ENCODE assay signal across 9 cellular contexts in the genomic region with DNA sequence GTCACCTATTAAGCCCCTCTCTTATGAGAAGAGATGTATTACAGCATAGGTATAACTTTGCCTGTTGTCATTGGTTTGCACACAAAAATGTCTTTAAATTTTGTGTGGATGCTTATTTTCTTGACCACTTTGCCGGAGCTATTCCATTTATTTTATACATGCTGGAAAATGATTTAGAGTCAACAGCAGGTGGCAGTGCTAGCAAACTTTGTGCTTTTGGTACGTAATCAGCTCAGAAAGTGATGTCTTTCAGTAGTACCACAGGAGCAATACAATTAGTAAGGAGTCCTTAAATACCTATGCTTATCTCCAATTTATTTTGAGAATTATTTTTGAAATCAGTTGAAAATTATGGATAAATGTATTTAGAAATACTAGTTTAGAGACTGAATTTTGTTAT. TPM values are rescaled to one million over a fixed set of nuclear protein-coding genes. Genes with fewer than 3 reads are reported as not detected.
DNase-seq lines count a peak whose midpoint lies in the region; ATAC-seq, FAIRE-seq and TF ChIP-seq lines count a peak whose summit lies in the region.
"Had no signal": no experiment of that assay in that cellular context is flagged by ENCODE, and none has a peak within 500 bp of the region (broad histone marks: within the 10 kb centered on the region; RNA-seq: fewer than 3 reads in every experiment).

No MANE protein-coding gene starts in this region.

- H3K4me1 Mint-ChIP-seq in activated CD4-positive, alpha-beta T cell treated with anti-CD3 and anti-CD28 coated beads, Interleukin-2, amount 10 ng/mL, durations not matched to agents 7 days and 5 days: no peaks in the 10 kb centered on the region
- no peaks in the 10 kb centered on the region for H3K4me1 Mint-ChIP-seq in endothelial cell (ENCODE audit: unreplicated experiment)
- H3K4me1 Mint-ChIP-seq: activated naive CD4-positive, alpha-beta T cell treated with anti-CD3 and anti-CD28 coated beads, Interleukin-2, amount 50 U/mL, for 24 hours had no signal

- no peaks in the 10 kb centered on the region for H3K36me3 ChIP-seq in pancreas

- ATAC-seq in pancreas: peak in 3 of 4 donors; percentile 68 to 78 (median 72)

- no peaks in the 10 kb centered on the region for H3K9me3 Mint-ChIP-seq in activated CD4-positive, alpha-beta T cell treated with anti-CD3 and anti-CD28 coated beads, Interleukin-2, amount 10 ng/mL, durations not matched to agents 7 days and 5 days
- no peaks in the 10 kb centered on the region for H3K9me3 Mint-ChIP-seq in endothelial cell (ENCODE audit: unreplicated experiment)
- H3K9me3 Mint-ChIP-seq: activated naive CD4-positive, alpha-beta T cell treated with anti-CD3 and anti-CD28 coated beads, Interleukin-2, amount 50 U/mL, for 24 hours had no signal

- H3K4me1 ChIP-seq in pancreas: no peaks in the 10 kb centered on the region

- peak; percentile 83 for FAIRE-seq in pancreas (lab: Jason Lieb, UNC)

- TF ChIP-seq CTCF in endothelial cell (IDR thresholded peaks at IDR 0.05; ENCODE audit: unreplicated experiment) (peak; percentile 43), pancreas (IDR thresholded peaks at IDR 0.05) (peak in 2 of 4 donors; percentile 25 to 39)

- H3K4me3 ChIP-seq in pancreas: no peak overlapping the region

- no peak overlapping the region for H3K4me3 Mint-ChIP-seq in activated CD4-positive, alpha-beta T cell treated with anti-CD3 and anti-CD28 coated beads, Interleukin-2, amount 10 ng/mL, durations not matched to agents 7 days and 5 days
- no peak overlapping the region for H3K4me3 Mint-ChIP-seq in endothelial cell (ENCODE audit: unreplicated experiment)
- H3K4me3 Mint-ChIP-seq: activated naive CD4-positive, alpha-beta T cell treated with anti-CD3 and anti-CD28 coated beads, Interleukin-2, amount 50 U/mL, for 24 hours had no signal

- H3K27ac Mint-ChIP-seq in activated CD4-positive, alpha-beta T cell treated with anti-CD3 and anti-CD28 coated beads, Interleukin-2, amount 10 ng/mL, durations not matched to agents 7 days and 5 days: no peak overlapping the region
- no peak overlapping the region for H3K27ac Mint-ChIP-seq in endothelial cell (ENCODE audit: unreplicated experiment)
- H3K27ac Mint-ChIP-seq: activated naive CD4-positive, alpha-beta T cell treated with anti-CD3 and anti-CD28 coated beads, Interleukin-2, amount 50 U/mL, for 24 hours had no signal

- no peak overlapping the region for H3K27ac ChIP-seq in pancreas

- WGBS in pancreas, 2 donors: 7 to 11% methylated on average over 2 of the region's 2 CpGs

- H3K9me3 ChIP-seq in pancreas: no peaks in the 10 kb centered on the region

- CTCF ChIA-PET in activated CD4-positive, alpha-beta T cell treated with anti-CD3 and anti-CD28 coated beads, Interleukin-2, amount 10 ng/mL, durations not matched to agents 7 days and 5 days (lab: Charles Lee): no interaction called here

- peaks cover 2% of the 10 kb centered on the region for H3K27me3 Mint-ChIP-seq in activated CD4-positive, alpha-beta T cell treated with anti-CD3 and anti-CD28 coated beads, Interleukin-2, amount 10 ng/mL, durations not matched to agents 7 days and 5 days
- no peaks in the 10 kb centered on the region for H3K27me3 Mint-ChIP-seq in endothelial cell (ENCODE audit: unreplicated experiment)

- no peaks in the 10 kb centered on the region for H3K27me3 ChIP-seq in pancreas

- H3K36me3 Mint-ChIP-seq in activated CD4-positive, alpha-beta T cell treated with anti-CD3 and anti-CD28 coated beads, Interleukin-2, amount 10 ng/mL, durations not matched to agents 7 days and 5 days (ENCODE audit: low read depth): no peaks in the 10 kb centered on the region
- H3K36me3 Mint-ChIP-seq in endothelial cell (ENCODE audit: low read depth, unreplicated experiment): no peaks in the 10 kb centered on the region
- H3K36me3 Mint-ChIP-seq: activated naive CD4-positive, alpha-beta T cell treated with anti-CD3 and anti-CD28 coated beads, Interleukin-2, amount 50 U/mL, for 24 hours had no signal

- intact Hi-C loops in pancreas (cut with DNase I): no loop called here
- intact Hi-C loops in posterior vena cava (cut with DNase I): loop anchor here in 1 of 2 donors (5.0 kb wide), 1 partner anchor 650 kb away; no protein-coding TSS in a partner anchor

- peak; percentile 8 for DNase-seq in activated CD4-positive, alpha-beta T cell treated with anti-CD3 and anti-CD28 coated beads, Interleukin-2, amount 10 ng/mL, durations not matched to agents 7 days and 5 days
- no peak for DNase-seq in activated CD4-positive, alpha-beta T cell treated with anti-CD3 and anti-CD28 coated beads for 1 hour
- DNase-seq in HT-29 (ENCODE audit: low spot score) (peak; percentile 66), NOMO-1 treated with DMSO at 0.1 percent for 48 hours (lab: John Stamatoyannopoulos, UW; ENCODE audit: unreplicated experiment) (peak; percentile 52), endothelial cell (ENCODE audit: low spot score) (peak; percentile 52), pancreas (peak in 2 of 6 donors; percentile 15 to 31), posterior vena cava (ENCODE audit: low spot score) (no peak)
- no peak for DNase-seq in stimulated activated naive CD4-positive, alpha-beta T cell (lab: John Stamatoyannopoulos, UW)

- POLR2A ChIA-PET in activated CD4-positive, alpha-beta T cell treated with anti-CD3 and anti-CD28 coated beads, Interleukin-2, amount 10 ng/mL, durations not matched to agents 7 days and 5 days (lab: Charles Lee): no interaction called here

RNA-seq across cellular contexts. Expression of a gene that starts 19.8 kb away (rescaled TPM):
- total RNA-seq in activated CD4-positive, alpha-beta T cell treated with anti-CD3 and anti-CD28 coated beads, Interleukin-2, amount 10 ng/mL, durations not matched to agents 7 days and 5 days: under 1 TPM; 0.62 to 0.85 TPM
- total RNA-seq in HT-29 (2014; rRNA removed; shearing (Covaris generic)): 3.3 and 5.1 TPM in 2 replicates
- total RNA-seq in endothelial cell (ENCODE audit: unreplicated experiment) (6.1 TPM), pancreas (10 to 100 TPM in 2 of 6 donors, 1 to 10 TPM in 4; 5.7 to 12.7 (median 8.2) TPM), posterior vena cava (10 to 100 TPM in 1 of 2 donors, 1 to 10 TPM in 1; 10.0 to 10.1 TPM)
- 10 to 100 TPM in 1 of 2 donors, 1 to 10 TPM in 1; 8.2 to 13.5 TPM for polyA plus RNA-seq in pancreas

Comparison
In these comparisons a context has a peak if more than half of its experiments do, and no peak if none do; other contexts are left out.
1. DNase-seq: peak in activated CD4-positive, alpha-beta T cell treated with anti-CD3 and anti-CD28 coated beads, Interleukin-2, amount 10 ng/mL, durations not matched to agents 7 days and 5 days (single experiment), HT-29 (single experiment), NOMO-1 treated with DMSO at 0.1 percent for 48 hours (single experiment) and endothelial cell (single experiment); none in activated CD4-positive, alpha-beta T cell treated with anti-CD3 and anti-CD28 coated beads for 1 hour (single experiment), stimulated activated naive CD4-positive, alpha-beta T cell (0 of 6) and posterior vena cava (single experiment).